In the genomic region with DNA sequence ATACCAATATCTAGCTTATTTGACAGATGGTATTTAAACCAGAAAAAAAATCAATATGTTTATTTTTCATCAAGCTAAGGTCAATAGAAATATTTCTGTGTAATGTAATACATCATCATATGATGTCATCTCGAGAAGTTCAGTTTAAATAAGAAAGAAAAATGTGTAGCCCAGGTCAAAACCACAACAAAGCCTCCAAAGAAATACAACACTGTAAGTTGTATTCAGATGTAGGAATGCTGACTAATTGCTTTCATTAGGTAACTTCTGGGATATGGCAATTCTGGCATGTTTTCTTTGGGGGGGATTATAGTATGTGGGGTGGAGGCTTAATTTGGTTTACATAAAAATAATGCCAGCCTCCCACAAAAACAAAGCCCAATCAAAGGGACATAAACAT, we compare ENCODE assay signal across 1 cellular context.
TF ChIP-seq lines count a peak whose summit lies in the region.

No MANE protein-coding gene starts in this region.

TF ChIP-seq in H1, 55 proteins besides CTCF, POLR2A, EP300 and RAD21:
- TF ChIP-seq YY1 (IDR thresholded peaks at IDR 0.05; ENCODE audit: low read depth, low read length) (no peak), RNF2 (IDR thresholded peaks at IDR 0.05; ENCODE audit: borderline replicate concordance, low read depth, low read length, missing control alignments, poor library complexity, severe bottlenecking) (no peak), BACH1 (IDR thresholded peaks at IDR 0.05; ENCODE audit: low read length) (no peak), ATF2 (IDR thresholded peaks at IDR 0.05; ENCODE audit: low read length) (no peak), SRF (IDR thresholded peaks at IDR 0.05; ENCODE audit: low read depth, low read length) (no peak), CHD7 (IDR thresholded peaks at IDR 0.05; ENCODE audit: insufficient replicate concordance, low read length) (no peak), HDAC6 (IDR thresholded peaks at IDR 0.05; ENCODE audit: low read depth, low read length) (no peak), FOSL1 (IDR thresholded peaks at IDR 0.05; ENCODE audit: insufficient read depth, low read depth, low read length) (no peak), MAFK (IDR thresholded peaks at IDR 0.05; ENCODE audit: low read depth, low read length) (no peak), TBP (IDR thresholded peaks at IDR 0.05; ENCODE audit: low read depth, low read length) (no peak), HDAC2 (IDR thresholded peaks at IDR 0.05; ENCODE audit: borderline replicate concordance in 1 of 2, low read depth in 2 of 2, low read length in 2 of 2) (no peak), POLR2AphosphoS5 (IDR thresholded peaks at IDR 0.05; ENCODE audit: low read depth, low read length) (no peak), NRF1 (IDR thresholded peaks at IDR 0.05; ENCODE audit: low read depth, low read length) (no peak), CHD1 (IDR thresholded peaks at IDR 0.05; ENCODE audit: low read depth, low read length) (no peak), BCL11A (IDR thresholded peaks at IDR 0.05; ENCODE audit: low read depth in 2 of 2, low read length in 2 of 2) (no peak), KDM5A (IDR thresholded peaks at IDR 0.05; ENCODE audit: low read length) (no peak), RBBP5 (IDR thresholded peaks at IDR 0.05; ENCODE audit: borderline replicate concordance, low read depth, low read length) (no peak)
